ENCODE assay signal across 8 cellular contexts in the genomic region with DNA sequence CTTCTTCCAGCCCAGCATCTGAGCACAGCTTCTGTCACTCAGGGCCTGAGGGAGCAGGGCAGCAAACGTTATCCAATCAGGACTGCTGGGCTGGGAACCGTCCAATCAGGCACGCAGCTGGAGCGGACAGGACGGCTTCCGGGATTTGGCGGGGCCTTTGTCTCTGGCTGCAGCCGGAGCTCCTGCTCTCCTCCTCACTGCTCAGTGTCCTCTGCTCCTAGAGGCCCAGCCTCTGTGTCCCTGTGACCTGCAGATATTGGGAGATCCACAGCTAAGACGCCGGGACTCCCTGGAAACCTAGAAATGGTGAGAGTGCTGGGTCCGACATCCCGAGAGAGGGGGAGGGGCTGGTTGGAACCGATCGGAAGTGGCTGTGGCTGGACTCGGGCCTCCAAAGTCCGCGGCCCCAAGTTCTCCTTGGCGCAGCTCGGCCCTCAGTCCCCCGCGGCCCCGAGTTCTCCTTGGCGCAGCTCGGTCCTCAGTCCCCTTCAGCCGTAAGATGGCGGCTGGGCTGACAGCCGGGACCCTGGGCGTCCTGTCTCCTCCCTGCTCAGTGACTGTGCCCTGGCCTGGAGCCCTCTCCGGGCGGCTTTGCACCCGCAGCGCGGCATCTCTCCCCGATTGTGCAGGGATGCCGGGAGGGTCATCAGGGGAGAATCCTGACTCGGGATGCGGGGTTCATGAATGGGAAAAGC. TPM values are rescaled to one million over a fixed set of nuclear protein-coding genes. Genes with fewer than 3 reads are reported as not detected.
DNase-seq lines count a peak whose midpoint lies in the region; ATAC-seq and TF ChIP-seq lines count a peak whose summit lies in the region.

TSS of gene ZNF107 (plus strand) at position 154 of the 695 bp plus-strand sequence. CDS start at position 304, 150 bp downstream.

- peak; percentile 96 for DNase-seq in EH (ENCODE audit: low read depth)
- peak; percentile 99 for DNase-seq in H4 (ENCODE audit: low spot score)
- DNase-seq in LoVo (ENCODE audit: low spot score) = peak; percentile 96
- peak; percentile 92 for DNase-seq in RWPE2 (ENCODE audit: low spot score)
- peak; percentile 83 for DNase-seq in activated T-helper 2 cell treated with anti-CD3 and anti-CD28 coated beads, Interferon-gamma antibody, Interleukin-2, Interleukin-4, amounts not matched to agents 10 μg/mL and 5 μg/mL and 100 μg/mL, durations not matched to agents 14 hours and 24 hours and 36 hours (ENCODE audit: low spot score)
- DNase-seq in fibroblast of pulmonary artery (ENCODE audit: low read depth) = peak; percentile 94
- peak; percentile 92 for DNase-seq in natural killer cell treated with Interleukin-12 subunit alpha and Interleukin-12 subunit beta and Interleukin-15 and Interleukin-18, amount 100 ng/mL, for 72 hours (ENCODE audit: low spot score)
- DNase-seq in stimulated activated naive CD8-positive, alpha-beta T cell treated with anti-CD3 and anti-CD28 coated beads, Interleukin-15, Interleukin-2, amounts not matched to agents 100 U/mL and 50 U/mL, for 24 hours = peak; percentile 82

- ATAC-seq in RWPE2 (ENCODE audit: low read depth) = peak; percentile 100
- ATAC-seq in natural killer cell treated with Interleukin-12 subunit alpha and Interleukin-12 subunit beta and Interleukin-15 and Interleukin-18, amount 100 ng/mL, for 72 hours = peak; percentile 100
- peak; percentile 100 for ATAC-seq in stimulated activated naive CD8-positive, alpha-beta T cell treated with anti-CD3 and anti-CD28 coated beads, Interleukin-15, Interleukin-2, amounts not matched to agents 100 U/mL and 50 U/mL, for 24 hours

- no peaks in the 10 kb centered on the region for H3K27me3 ChIP-seq in RWPE2 (ENCODE audit: insufficient read depth, poor library complexity, severe bottlenecking)

- H3K9me3 Mint-ChIP-seq in activated T-helper 2 cell treated with anti-CD3 and anti-CD28 coated beads, Interferon-gamma antibody, Interleukin-2, Interleukin-4, amounts not matched to agents 10 μg/mL and 5 μg/mL and 100 μg/mL, durations not matched to agents 14 hours and 24 hours and 36 hours = peaks cover 41% of the 10 kb centered on the region
- peaks cover 3% of the 10 kb centered on the region for H3K9me3 Mint-ChIP-seq in natural killer cell treated with Interleukin-12 subunit alpha and Interleukin-12 subunit beta and Interleukin-15 and Interleukin-18, amount 100 ng/mL, for 72 hours

- peak within 1 kb of the TSS; percentile 97 for H3K4me3 Mint-ChIP-seq in activated T-helper 2 cell treated with anti-CD3 and anti-CD28 coated beads, Interferon-gamma antibody, Interleukin-2, Interleukin-4, amounts not matched to agents 10 μg/mL and 5 μg/mL and 100 μg/mL, durations not matched to agents 14 hours and 24 hours and 36 hours (ENCODE audit: low read depth)
- H3K4me3 Mint-ChIP-seq in natural killer cell treated with Interleukin-12 subunit alpha and Interleukin-12 subunit beta and Interleukin-15 and Interleukin-18, amount 100 ng/mL, for 72 hours = peak within 1 kb of the TSS; percentile 96

- H3K4me3 ChIP-seq in RWPE2 (ENCODE audit: severe bottlenecking) = peak within 1 kb of the TSS; percentile 82
- H3K4me3 ChIP-seq in fibroblast of pulmonary artery (replicated peaks; ENCODE audit: low read depth, low read length) = peak within 1 kb of the TSS; percentile 89

- H3K9me3 ChIP-seq in RWPE2 (ENCODE audit: severe bottlenecking) = no peaks in the 10 kb centered on the region

- TF ChIP-seq CTCF in RWPE2 (IDR thresholded peaks at IDR 0.05; ENCODE audit: poor library complexity, severe bottlenecking) = no peak
- no peak for TF ChIP-seq CTCF in fibroblast of pulmonary artery (IDR thresholded peaks at IDR 0.05; ENCODE audit: low read length, missing control alignments)

- no peaks in the 10 kb centered on the region for H3K27me3 Mint-ChIP-seq in activated T-helper 2 cell treated with anti-CD3 and anti-CD28 coated beads, Interferon-gamma antibody, Interleukin-2, Interleukin-4, amounts not matched to agents 10 μg/mL and 5 μg/mL and 100 μg/mL, durations not matched to agents 14 hours and 24 hours and 36 hours (ENCODE audit: low read depth)
- H3K27me3 Mint-ChIP-seq in natural killer cell treated with Interleukin-12 subunit alpha and Interleukin-12 subunit beta and Interleukin-15 and Interleukin-18, amount 100 ng/mL, for 72 hours = peaks cover 0 to under 1% of the 10 kb centered on the region in 2 donors

- intact Hi-C loops in activated T-helper 2 cell treated with anti-CD3 and anti-CD28 coated beads, Interferon-gamma antibody, Interleukin-2, Interleukin-4, amounts not matched to agents 10 μg/mL and 5 μg/mL and 100 μg/mL, durations not matched to agents 14 hours and 24 hours and 36 hours (cut with micrococcal nuclease) = loop anchor here (2.0 to 10.0 kb wide), 6 partner anchors 103 to 709 kb away; partner anchors contain the start of genes ZNF138, ZNF273, ZNF680 and ZNF92

- peaks cover 48% of the 10 kb centered on the region for H3K36me3 Mint-ChIP-seq in activated T-helper 2 cell treated with anti-CD3 and anti-CD28 coated beads, Interferon-gamma antibody, Interleukin-2, Interleukin-4, amounts not matched to agents 10 μg/mL and 5 μg/mL and 100 μg/mL, durations not matched to agents 14 hours and 24 hours and 36 hours (ENCODE audit: low read depth)
- peaks cover 20% of the 10 kb centered on the region for H3K36me3 Mint-ChIP-seq in natural killer cell treated with Interleukin-12 subunit alpha and Interleukin-12 subunit beta and Interleukin-15 and Interleukin-18, amount 100 ng/mL, for 72 hours

- H3K4me1 ChIP-seq in RWPE2 (ENCODE audit: insufficient read depth, poor library complexity, severe bottlenecking) = no peaks in the 10 kb centered on the region

- peak within 1 kb of the TSS; percentile 38 for H3K27ac ChIP-seq in RWPE2 (ENCODE audit: poor library complexity, severe bottlenecking)

- H3K4me1 Mint-ChIP-seq in activated T-helper 2 cell treated with anti-CD3 and anti-CD28 coated beads, Interferon-gamma antibody, Interleukin-2, Interleukin-4, amounts not matched to agents 10 μg/mL and 5 μg/mL and 100 μg/mL, durations not matched to agents 14 hours and 24 hours and 36 hours (ENCODE audit: low read depth) = peaks cover 11% of the 10 kb centered on the region
- peaks cover 18 to 27% of the 10 kb centered on the region in 2 donors for H3K4me1 Mint-ChIP-seq in natural killer cell treated with Interleukin-12 subunit alpha and Interleukin-12 subunit beta and Interleukin-15 and Interleukin-18, amount 100 ng/mL, for 72 hours (ENCODE audit: low read depth in 2 of 2)

- H3K36me3 ChIP-seq in RWPE2 (ENCODE audit: low read depth) = peaks cover 27% of the 10 kb centered on the region

- peak within 1 kb of the TSS; percentile 92 for H3K27ac Mint-ChIP-seq in activated T-helper 2 cell treated with anti-CD3 and anti-CD28 coated beads, Interferon-gamma antibody, Interleukin-2, Interleukin-4, amounts not matched to agents 10 μg/mL and 5 μg/mL and 100 μg/mL, durations not matched to agents 14 hours and 24 hours and 36 hours
- peak within 1 kb of the TSS; percentile 91 to 94 for H3K27ac Mint-ChIP-seq in natural killer cell treated with Interleukin-12 subunit alpha and Interleukin-12 subunit beta and Interleukin-15 and Interleukin-18, amount 100 ng/mL, for 72 hours

RNA-seq across cellular contexts. Expression of gene ZNF107, which starts in this region (rescaled TPM):
- total RNA-seq in H4 (2014; rRNA removed; shearing (Covaris generic)) = 2.5 and 5.4 TPM in 2 replicates
- total RNA-seq in activated T-helper 2 cell treated with anti-CD3 and anti-CD28 coated beads, Interferon-gamma antibody, Interleukin-2, Interleukin-4, amounts not matched to agents 10 μg/mL and 5 μg/mL and 100 μg/mL, durations not matched to agents 14 hours and 24 hours and 36 hours = 12.8 and 13.1 TPM in 2 replicates
- 10 to 100 TPM in 1 of 2 donors, 1 to 10 TPM in 1; 7.9 to 16.8 TPM for total RNA-seq in natural killer cell treated with Interleukin-12 subunit alpha and Interleukin-12 subunit beta and Interleukin-15 and Interleukin-18, amount 100 ng/mL, for 72 hours

Comparison
In these comparisons a context has a peak if more than half of its experiments do, and no peak if none do; other contexts are left out.
1. Peak in every context shown above with its lines: DNase-seq, ATAC-seq, H3K4me3 ChIP-seq and H3K27ac ChIP-seq.